20 cellular contexts compared by ENCODE assay signal in genomic region chr7:26331789-26332188, GRCh38.
"Had no signal": no experiment of that assay in that cellular context is flagged by ENCODE, and none has a peak within 500 bp of the region (broad histone marks: within the 10 kb centered on the region; RNA-seq: fewer than 3 reads in every experiment).

No MANE protein-coding gene starts in this region.

- H3K36me3 ChIP-seq: MG63, SJCRH30 had no signal

- H3K9me3 ChIP-seq: MG63, SJCRH30 had no signal

- H3K27ac ChIP-seq: RWPE1, SJCRH30 had no signal

- H3K4me3 ChIP-seq: MG63, SJCRH30 had no signal

- ATAC-seq: Panc1, PC-3 had no signal

- H3K27me3 ChIP-seq: MG63 had no signal

- DNase-seq: Karpas-422, KG1, MG63, NCI-H1092, NCI-H1105 treated with DMSO at 0.1 percent for 48 hours, NCI-H1417 treated with DMSO at 0.1 percent for 48 hours, NCI-H146, NCI-H1694 treated with DMSO at 0.1 percent for 48 hours, NCI-H1930, NCI-H2081, NCI-H2107, NCI-H2227 treated with DMSO at 0.1 percent for 48 hours, NCI-H524 treated with DMSO at 0.1 percent for 48 hours, NCI-H69, NCI-H774, PC-3, SHP77, SJCRH30 had no signal
